In genomic region chr19:19138110-19138981, GRCh38 we compare ENCODE assay signal across 8 cellular contexts. TPM values are rescaled to one million over a fixed set of nuclear protein-coding genes. Genes with fewer than 3 reads are reported as not detected.
DNase-seq lines count a peak whose midpoint lies in the region; ATAC-seq and TF ChIP-seq lines count a peak whose summit lies in the region.

TMEM161A (minus strand) TSS chr19:19138478; CDS start chr19:19138428, 50 bp downstream.

- DNase-seq in AML-193 (lab: John Stamatoyannopoulos, UW) (peak; percentile 94 to 96), NCI-H460 (ENCODE audit: extremely low read depth, low read depth) (peak; percentile 96), cerebellar cortex (ENCODE audit: low spot score) (peak; percentile 98), islet precursor cell (peak; percentile 99)
- peak; percentile 95 to 98 (median 95) for DNase-seq in stimulated activated CD4-positive, alpha-beta T cell treated with anti-CD3 and anti-CD28 coated beads, Interleukin-12 subunit alpha, Interleukin-12 subunit beta, amount 100 ng/mL, for 48 hours (ENCODE audit: low read depth in 2 of 3, low spot score in 1 of 3)

- peak; percentile 93 for ATAC-seq in HG03378 (IDR thresholded peaks at IDR 0.05; ENCODE audit: unreplicated experiment)
- ATAC-seq in activated CD4-positive, CD25-positive, alpha-beta regulatory T cell treated with anti-CD3 and anti-CD28 coated beads, Interleukin-2, amount 50 U/mL, for 24 hours, result peak; percentile 100

- peak; percentile 78 for TF ChIP-seq POLR2A in GM19099 (IDR thresholded peaks at IDR 0.05; ENCODE audit: extremely low read depth, insufficient read length, low read depth)

RNA-seq across cellular contexts. Expression of gene TMEM161A, which starts in this region (rescaled TPM):
- 38.7 and 44.9 TPM in 2 replicates for total RNA-seq in NCI-H460 (2014; rRNA removed; shearing (Covaris generic))
- polyA plus RNA-seq in NCI-H460 (2014; cell fraction: nucleus; rRNA removed), result 72.4 and 75.9 TPM in 2 replicates

Comparison
In these comparisons a context has a peak if more than half of its experiments do, and no peak if none do; other contexts are left out.
1. Peak in every context shown above with its lines: DNase-seq and ATAC-seq.